ENCODE assay signal across 12 cellular contexts in genomic region chr5:101590384-101590783, GRCh38.
DNase-seq lines count a peak whose midpoint lies in the region; ATAC-seq, FAIRE-seq and TF ChIP-seq lines count a peak whose summit lies in the region.
"Had no signal": no experiment of that assay in that cellular context is flagged by ENCODE, and none has a peak within 500 bp of the region (broad histone marks: within the 10 kb centered on the region; RNA-seq: fewer than 3 reads in every experiment).

No MANE protein-coding gene starts in this region.

- 14 to 41% (median 41%) methylated on average over 1 of the region's 1 CpG for WGBS in small intestine, 3 donors

- peak; percentile 72 for ATAC-seq in HG03354 (IDR thresholded peaks at IDR 0.05; ENCODE audit: poor library complexity, severe bottlenecking, unreplicated experiment)
- ATAC-seq in GM21515 (IDR thresholded peaks at IDR 0.05; ENCODE audit: unreplicated experiment): no peak

- DNase-seq in GM10266 (ENCODE audit: extremely low spot score) (no peak), WERI-Rb-1 (peak; percentile 17), neural progenitor cell (ENCODE audit: low spot score) (peak; percentile 23), small intestine (no peak), NCI-H1092 (lab: John Stamatoyannopoulos, UW) (no peak)
- DNase-seq: activated T-cell treated with anti-CD3 and anti-CD28 coated beads for 4 hours; kidney; sigmoid colon; stimulated activated naive CD4-positive, alpha-beta T cell had no signal

- H3K79me2 ChIP-seq in neural progenitor cell (ENCODE audit: low read depth): no peaks in the 10 kb centered on the region

- no peak overlapping the region for H3K9ac ChIP-seq in neural progenitor cell

- H3K4me1 ChIP-seq in neural progenitor cell: no peaks in the 10 kb centered on the region
- H3K4me1 ChIP-seq in small intestine (ENCODE audit: control insufficient read depth in 2 of 2, insufficient read depth in 1 of 2, low read depth in 1 of 2, low read length in 1 of 2): no peaks in the 10 kb centered on the region
- H3K4me1 ChIP-seq: sigmoid colon had no signal

- H3K9me3 ChIP-seq in WERI-Rb-1 (ENCODE audit: severe bottlenecking) (peaks cover 1% of the 10 kb centered on the region), neural progenitor cell (ENCODE audit: low read depth) (no peaks in the 10 kb centered on the region), small intestine (ENCODE audit: control insufficient read depth, low read depth) (no peaks in the 10 kb centered on the region)
- H3K9me3 ChIP-seq: sigmoid colon had no signal

- H3K27ac ChIP-seq in WERI-Rb-1: no peak overlapping the region
- H3K27ac ChIP-seq in neural progenitor cell: no peak overlapping the region
- no peak overlapping the region for H3K27ac ChIP-seq in small intestine (ENCODE audit: low read depth in 1 of 2, low read length in 1 of 2)
- H3K27ac ChIP-seq: coronary artery, sigmoid colon had no signal

- no peak overlapping the region for H3K4me2 ChIP-seq in neural progenitor cell

- H3K9me3 Mint-ChIP-seq in neural progenitor cell: peaks cover 7% of the 10 kb centered on the region

- H3K4me3 Mint-ChIP-seq in neural progenitor cell: no peak overlapping the region

- H3K4me1 Mint-ChIP-seq in neural progenitor cell: no peaks in the 10 kb centered on the region

- H4K20me1 ChIP-seq in neural progenitor cell (ENCODE audit: low read depth): no peaks in the 10 kb centered on the region

- peak; percentile 23 for TF ChIP-seq CTCF in GM10266 (IDR thresholded peaks at IDR 0.05; ENCODE audit: control insufficient read depth, insufficient read depth, low read depth, missing control alignments)
- peak; percentile 53 for TF ChIP-seq CTCF in WERI-Rb-1 (IDR thresholded peaks at IDR 0.05; ENCODE audit: low read depth, low read length)
- peak; percentile 51 for TF ChIP-seq CTCF in neural progenitor cell (IDR thresholded peaks at IDR 0.05)

- no peaks in the 10 kb centered on the region for H3K36me3 Mint-ChIP-seq in neural progenitor cell

- H3K36me3 ChIP-seq in WERI-Rb-1 (no peaks in the 10 kb centered on the region), neural progenitor cell (no peaks in the 10 kb centered on the region), small intestine (ENCODE audit: control insufficient read depth in 2 of 2, insufficient read depth in 2 of 2, low read length in 2 of 2) (no peaks in the 10 kb centered on the region)
- H3K36me3 ChIP-seq: sigmoid colon had no signal

- H3K27ac Mint-ChIP-seq in neural progenitor cell: no peak overlapping the region

- H3K27me3 Mint-ChIP-seq in neural progenitor cell (ENCODE audit: insufficient read depth, low read depth): no peaks in the 10 kb centered on the region

- H3K27me3 ChIP-seq in WERI-Rb-1 (ENCODE audit: insufficient read depth, low read depth, severe bottlenecking) (no peaks in the 10 kb centered on the region), neural progenitor cell (no peaks in the 10 kb centered on the region), small intestine (ENCODE audit: control insufficient read depth in 2 of 2, insufficient read depth in 2 of 2, low read length in 2 of 2) (no peaks in the 10 kb centered on the region)
- H3K27me3 ChIP-seq: sigmoid colon had no signal

- H2AFZ ChIP-seq in neural progenitor cell (replicated peaks): peak overlapping the region; percentile 53

- FAIRE-seq in small intestine (lab: Jason Lieb, UNC): no peak
- FAIRE-seq: kidney had no signal

- H3F3A ChIP-seq in neural progenitor cell (ENCODE audit: low read depth): no peaks in the 10 kb centered on the region

- H3K4me3 ChIP-seq in WERI-Rb-1 (ENCODE audit: low read depth, low read length) (no peak overlapping the region), neural progenitor cell (no peak overlapping the region), small intestine (ENCODE audit: low read depth in 1 of 2, low read length in 2 of 2) (no peak overlapping the region)
- H3K4me3 ChIP-seq: coronary artery, sigmoid colon had no signal

Comparison
In these comparisons a context has a peak if more than half of its experiments do, and no peak if none do; other contexts are left out.
1. DNase-seq: peak in WERI-Rb-1 (single experiment) and neural progenitor cell (single experiment); none in GM10266 (single experiment), small intestine (single experiment) and NCI-H1092 (single experiment).
2. Peak in every context shown above with its lines, with median percentiles within 50 percentile points of each other: CTCF ChIP-seq.